In the genomic region with DNA sequence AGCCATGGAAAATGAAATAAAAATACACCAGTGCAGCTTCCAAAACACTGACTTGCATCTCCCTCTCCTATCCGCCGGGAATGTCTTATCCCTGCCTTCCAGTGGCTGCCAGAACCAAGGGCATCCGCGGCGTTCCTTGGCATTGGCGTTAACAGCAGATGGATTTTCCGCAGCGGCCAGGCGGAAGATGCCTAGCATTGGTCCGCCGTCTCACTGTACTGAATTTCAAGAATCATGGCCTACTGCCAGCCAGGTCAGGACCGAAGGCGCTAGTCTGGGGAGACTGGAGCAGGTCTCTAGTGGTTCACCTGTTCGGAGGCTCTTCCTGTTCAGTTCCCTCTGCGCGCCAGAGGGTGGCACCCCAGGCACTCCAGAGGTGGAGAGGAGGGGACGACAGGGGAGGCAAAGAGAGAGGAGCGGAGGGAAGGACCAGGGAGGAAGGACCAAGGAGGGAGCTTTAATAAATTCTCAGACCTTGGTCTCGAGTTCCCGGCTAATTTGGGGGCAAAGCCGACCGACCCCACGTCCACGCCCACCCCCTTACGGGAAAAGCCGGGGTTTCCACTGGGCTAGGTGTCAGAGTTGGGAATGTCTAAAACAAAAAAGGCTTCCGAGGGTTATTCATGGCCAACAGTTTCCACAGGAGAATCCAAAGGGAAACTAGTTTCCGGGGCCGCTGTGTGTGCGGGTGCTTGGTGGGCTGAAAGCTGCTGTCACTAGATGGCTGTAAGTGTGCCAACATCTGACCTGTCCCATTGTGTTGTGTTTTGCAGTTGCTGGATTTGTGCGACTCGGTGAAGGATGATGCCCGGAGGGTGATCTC, we compare ENCODE assay signal across 8 cellular contexts. TPM values are rescaled to one million over a fixed set of nuclear protein-coding genes. Genes with fewer than 3 reads are reported as not detected.
DNase-seq lines count a peak whose midpoint lies in the region; ATAC-seq and TF ChIP-seq lines count a peak whose summit lies in the region.

No MANE protein-coding gene starts in this region.

- peaks cover 32% of the 10 kb centered on the region for H3K27me3 ChIP-seq in hepatocyte

- peak overlapping the region; percentile 4 for H3K4me3 ChIP-seq in hepatocyte

- in situ Hi-C loops in GM13977 (cut with MboI; ENCODE audit: low pct_unique_long_range_greater_than_20kb, low sequenced_read_pairs, unreplicated experiment) = loop anchor here (10.0 to 25.0 kb wide), 2 partner anchors 292 to 595 kb away; no protein-coding TSS in a partner anchor

- H3K27ac ChIP-seq in hepatocyte = no peak overlapping the region

- peak; percentile 78 for DNase-seq in GM13977 (ENCODE audit: low spot score)
- peak; percentile 73 for DNase-seq in NCI-H146 treated with DMSO at 0.1 percent for 48 hours (lab: John Stamatoyannopoulos, UW; ENCODE audit: unreplicated experiment)
- peak; percentile 71 for DNase-seq in T-helper 2 cell treated with Interferon-gamma antibody and Interleukin-4, amounts not matched to agents 5 μg/mL and 100 μg/mL, for 36 hours (ENCODE audit: low spot score)
- DNase-seq in astrocyte of the hippocampus (ENCODE audit: low read depth, low spot score) = peak; percentile 91
- peak; percentile 88 for DNase-seq in hepatocyte (ENCODE audit: low spot score)
- DNase-seq in putamen (ENCODE audit: low spot score) = peak; percentile 64

- WGBS in hepatocyte (ENCODE audit: low lambda C conversion rate, missing lambda C conversion rate) = 16% methylated on average over 31 of the region's 33 CpGs

- H3K27me3 Mint-ChIP-seq in T-helper 2 cell treated with Interferon-gamma antibody and Interleukin-4, amounts not matched to agents 5 μg/mL and 100 μg/mL, for 36 hours (ENCODE audit: low read depth) = peaks cover 84% of the 10 kb centered on the region

- peaks cover 2% of the 10 kb centered on the region for H3K36me3 Mint-ChIP-seq in T-helper 2 cell treated with Interferon-gamma antibody and Interleukin-4, amounts not matched to agents 5 μg/mL and 100 μg/mL, for 36 hours (ENCODE audit: low read depth)

- peak overlapping the region; percentile 50 for H3K27ac Mint-ChIP-seq in T-helper 2 cell treated with Interferon-gamma antibody and Interleukin-4, amounts not matched to agents 5 μg/mL and 100 μg/mL, for 36 hours

- no peaks in the 10 kb centered on the region for H3K9me3 Mint-ChIP-seq in T-helper 2 cell treated with Interferon-gamma antibody and Interleukin-4, amounts not matched to agents 5 μg/mL and 100 μg/mL, for 36 hours

- H3K36me3 ChIP-seq in hepatocyte (replicated peaks; ENCODE audit: insufficient read depth, low read depth) = no peaks in the 10 kb centered on the region

- H3K4me1 ChIP-seq in hepatocyte (ENCODE audit: insufficient read depth) = peaks cover 30% of the 10 kb centered on the region

- H4K20me1 ChIP-seq in hepatocyte (ENCODE audit: insufficient read depth, poor library complexity, severe bottlenecking) = peaks cover 12% of the 10 kb centered on the region

- H3K79me2 ChIP-seq in hepatocyte = peaks cover 11% of the 10 kb centered on the region

- peak overlapping the region; percentile 72 for H3K4me3 Mint-ChIP-seq in T-helper 2 cell treated with Interferon-gamma antibody and Interleukin-4, amounts not matched to agents 5 μg/mL and 100 μg/mL, for 36 hours

- no peak overlapping the region for H2AFZ ChIP-seq in hepatocyte

- ATAC-seq in GM19351 (IDR thresholded peaks at IDR 0.05; ENCODE audit: unreplicated experiment) = no peak
- no peak for ATAC-seq in GM18861 (IDR thresholded peaks at IDR 0.05; ENCODE audit: unreplicated experiment)

- peak overlapping the region; percentile 94 for H3K4me2 ChIP-seq in hepatocyte

- peaks cover 42% of the 10 kb centered on the region for H3K4me1 Mint-ChIP-seq in T-helper 2 cell treated with Interferon-gamma antibody and Interleukin-4, amounts not matched to agents 5 μg/mL and 100 μg/mL, for 36 hours (ENCODE audit: low read depth)

- H3K9me3 ChIP-seq in hepatocyte (ENCODE audit: low read depth) = no peaks in the 10 kb centered on the region

- TF ChIP-seq CTCF in GM13977 (IDR thresholded peaks at IDR 0.05; ENCODE audit: extremely low read depth, insufficient read depth, missing control alignments) (peak; percentile 78), hepatocyte (IDR thresholded peaks at IDR 0.05; ENCODE audit: poor library complexity) (peak; percentile 89)

- no peaks in the 10 kb centered on the region for H3K9me2 ChIP-seq in hepatocyte (replicated peaks; ENCODE audit: insufficient read depth)

RNA-seq across cellular contexts. Expression of gene BCL2L11, which starts 3.7 kb away (rescaled TPM):
- 25.3 and 26.5 TPM in 2 replicates for total RNA-seq in hepatocyte
- 12.3 and 13.0 TPM in 2 replicates for polyA plus RNA-seq in hepatocyte
